In the genomic region with DNA sequence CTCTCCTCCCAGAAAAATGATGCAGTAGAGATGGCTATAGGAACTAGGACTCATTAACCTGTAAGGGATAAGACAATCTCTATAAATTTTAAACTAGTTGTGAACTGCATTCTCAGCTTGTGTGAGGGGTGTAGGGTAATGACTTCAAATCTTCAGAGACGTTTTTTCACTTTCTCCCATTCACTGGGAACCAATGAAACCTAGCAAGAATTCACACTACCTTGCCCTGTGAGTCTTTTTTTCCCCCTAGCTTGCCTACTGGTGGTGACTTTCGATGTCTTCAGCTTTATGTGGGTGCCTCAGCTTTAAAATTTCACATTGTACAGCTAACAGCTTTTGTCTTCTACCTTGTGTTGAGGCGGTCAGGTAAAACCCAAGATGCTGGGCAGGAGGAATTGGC, we compare ENCODE assay signal across 10 cellular contexts.
"Had no signal": no experiment of that assay in that cellular context is flagged by ENCODE, and none has a peak within 500 bp of the region (broad histone marks: within the 10 kb centered on the region; RNA-seq: fewer than 3 reads in every experiment).

No MANE protein-coding gene starts in this region.

- H3K36me3 Mint-ChIP-seq: IgD-negative memory B cell had no signal

- H3K4me3 Mint-ChIP-seq: H9, IgD-negative memory B cell had no signal

- H2AFZ ChIP-seq: GM23248 had no signal

- H3K4me2 ChIP-seq: KMS-11 had no signal

- ATAC-seq: HepG2 had no signal

- H3K27me3 Mint-ChIP-seq: IgD-negative memory B cell had no signal

- H3K4me1 Mint-ChIP-seq: H9, IgD-negative memory B cell had no signal

- H3K4me3 ChIP-seq: GM23248 had no signal

- H3K9ac ChIP-seq: GM23248, KMS-11 had no signal

- FAIRE-seq: H1, H54, HepG2 had no signal

- H3K9me3 Mint-ChIP-seq: H9 had no signal

- DNase-seq: GM23248, H9, HCEC 1CT, KBM-7 had no signal

- H3K27ac ChIP-seq: GM23248, HL-60, KMS-11 had no signal

- H3K27ac Mint-ChIP-seq: H9, IgD-negative memory B cell had no signal
